ENCODE assay signal across 21 cellular contexts in genomic region chr5:74382115-74382514, GRCh38.
"Had no signal": no experiment of that assay in that cellular context is flagged by ENCODE, and none has a peak within 500 bp of the region (broad histone marks: within the 10 kb centered on the region; RNA-seq: fewer than 3 reads in every experiment).

No MANE protein-coding gene starts in this region.

- H3K36me3 ChIP-seq: breast epithelium, vagina had no signal

- H3K27me3 Mint-ChIP-seq: type B pancreatic cell had no signal

- H3K79me2 ChIP-seq: hepatocyte had no signal

- H3K27me3 ChIP-seq: breast epithelium, hepatocyte, vagina had no signal

- DNase-seq: activated naive CD4-positive, alpha-beta T cell; activated T-cell treated with anti-CD3 and anti-CD28 coated beads, Interleukin-2, amount 50 U/mL, for 4 hours; cerebellar nuclear complex; immature natural killer cell; naive B cell; occipital lobe; posterior cingulate gyrus; stimulated activated CD4-positive, alpha-beta T cell treated with anti-CD3 and anti-CD28 coated beads, Interleukin-2, amount 100 ng/mL, for 24 hours; stimulated activated naive CD8-positive, alpha-beta T cell treated with anti-CD3 and anti-CD28 coated beads, Interleukin-15, amount 100 ng/mL, for 72 hours; T1000 had no signal

- ATAC-seq: activated T-cell treated with anti-CD3 and anti-CD28 coated beads, Interleukin-2, amount 50 U/mL, for 4 hours; stimulated activated effector memory CD8-positive, alpha-beta T cell treated with anti-CD3 and anti-CD28 coated beads, Interleukin-12 subunit alpha, Interleukin-12 subunit beta, amount 100 ng/mL, for 72 hours; stimulated activated naive CD8-positive, alpha-beta T cell treated with anti-CD3 and anti-CD28 coated beads, Interleukin-15, amount 100 ng/mL, for 72 hours; WTC11 had no signal

- H3K36me3 Mint-ChIP-seq: activated naive CD8-positive, alpha-beta T cell; immature natural killer cell; naive B cell; stimulated activated effector memory CD8-positive, alpha-beta T cell treated with anti-CD3 and anti-CD28 coated beads, Interleukin-12 subunit alpha, Interleukin-12 subunit beta, amount 100 ng/mL, for 72 hours; type B pancreatic cell; WTC11 had no signal

- H3K27ac Mint-ChIP-seq: activated naive CD8-positive, alpha-beta T cell; activated T-helper 2 cell treated with anti-CD3 and anti-CD28 coated beads, Interferon-gamma antibody, Interleukin-2, Interleukin-4, amounts not matched to agents 10 μg/mL and 5 μg/mL and 100 μg/mL, durations not matched to agents 14 hours and 24 hours and 36 hours; immature natural killer cell; naive B cell; stimulated activated effector memory CD8-positive, alpha-beta T cell treated with anti-CD3 and anti-CD28 coated beads, Interleukin-12 subunit alpha, Interleukin-12 subunit beta, amount 100 ng/mL, for 72 hours; stimulated activated naive CD8-positive, alpha-beta T cell treated with anti-CD3 and anti-CD28 coated beads, Interleukin-15, amount 100 ng/mL, for 72 hours; T-helper 1 cell treated with Interleukin-12 subunit alpha and Interleukin-12 subunit beta and Interleukin-4 antibody, amounts not matched to agents 30 μg/mL and 1 μg/mL, for 36 hours; type B pancreatic cell; WTC11 had no signal

- H3K9me3 ChIP-seq: breast epithelium, vagina had no signal

- H3K9me3 Mint-ChIP-seq: activated T-cell treated with anti-CD3 and anti-CD28 coated beads, Interleukin-2, amount 50 U/mL, for 4 hours; activated T-helper 2 cell treated with anti-CD3 and anti-CD28 coated beads, Interferon-gamma antibody, Interleukin-2, Interleukin-4, amounts not matched to agents 10 μg/mL and 5 μg/mL and 100 μg/mL, durations not matched to agents 14 hours and 24 hours and 36 hours; immature natural killer cell; neural crest cell; stimulated activated effector memory CD8-positive, alpha-beta T cell treated with anti-CD3 and anti-CD28 coated beads, Interleukin-12 subunit alpha, Interleukin-12 subunit beta, amount 100 ng/mL, for 72 hours; stimulated activated naive CD8-positive, alpha-beta T cell treated with anti-CD3 and anti-CD28 coated beads, Interleukin-15, amount 100 ng/mL, for 72 hours; T-helper 1 cell treated with Interleukin-12 subunit alpha and Interleukin-12 subunit beta and Interleukin-4 antibody, amounts not matched to agents 30 μg/mL and 1 μg/mL, for 36 hours; type B pancreatic cell; WTC11 had no signal

- H3K4me1 Mint-ChIP-seq: immature natural killer cell; naive B cell; stimulated activated effector memory CD8-positive, alpha-beta T cell treated with anti-CD3 and anti-CD28 coated beads, Interleukin-12 subunit alpha, Interleukin-12 subunit beta, amount 100 ng/mL, for 72 hours; stimulated activated naive CD8-positive, alpha-beta T cell treated with anti-CD3 and anti-CD28 coated beads, Interleukin-15, amount 100 ng/mL, for 72 hours had no signal

- H2AFZ ChIP-seq: hepatocyte had no signal

- H3K4me2 ChIP-seq: hepatocyte had no signal

- H3K27ac ChIP-seq: epithelial cell of prostate, hepatocyte had no signal

- H3K4me3 ChIP-seq: breast epithelium, hepatocyte, vagina had no signal

- H3K4me3 Mint-ChIP-seq: activated naive CD8-positive, alpha-beta T cell; activated T-cell treated with anti-CD3 and anti-CD28 coated beads, Interleukin-2, amount 50 U/mL, for 4 hours; immature natural killer cell; naive B cell; neural crest cell; stimulated activated effector memory CD8-positive, alpha-beta T cell treated with anti-CD3 and anti-CD28 coated beads, Interleukin-12 subunit alpha, Interleukin-12 subunit beta, amount 100 ng/mL, for 72 hours; stimulated activated naive CD8-positive, alpha-beta T cell treated with anti-CD3 and anti-CD28 coated beads, Interleukin-15, amount 100 ng/mL, for 72 hours; T-helper 1 cell treated with Interleukin-12 subunit alpha and Interleukin-12 subunit beta and Interleukin-4 antibody, amounts not matched to agents 30 μg/mL and 1 μg/mL, for 36 hours; type B pancreatic cell; WTC11 had no signal
